20 cellular contexts compared by ENCODE assay signal in the genomic region with DNA sequence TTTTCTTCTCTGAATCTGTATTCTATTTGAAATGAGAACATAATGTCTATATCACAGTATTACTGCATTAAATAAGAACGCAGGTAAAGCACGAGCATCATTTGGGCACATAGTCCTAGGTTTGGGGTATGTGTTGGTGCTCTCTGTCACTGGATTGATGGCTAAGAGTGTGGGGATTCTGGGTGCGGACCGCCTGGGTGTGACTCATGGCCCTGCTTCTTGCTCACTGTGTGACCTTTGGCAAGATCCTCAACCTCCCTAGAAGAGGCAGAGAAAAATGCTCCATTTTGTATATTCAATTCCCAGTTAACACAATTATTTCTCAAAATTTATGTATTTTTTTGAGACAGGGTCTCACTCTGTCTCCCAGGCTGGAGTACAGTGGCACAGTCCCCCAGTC.
"Had no signal": no experiment of that assay in that cellular context is flagged by ENCODE, and none has a peak within 500 bp of the region (broad histone marks: within the 10 kb centered on the region; RNA-seq: fewer than 3 reads in every experiment).

No MANE protein-coding gene starts in this region.

- H3K36me3 ChIP-seq: lower lobe of right lung, spleen, thoracic aorta, upper lobe of left lung had no signal

- ATAC-seq: lower lobe of right lung, WTC11 had no signal

- H3K27me3 ChIP-seq: upper lobe of left lung had no signal

- DNase-seq: activated CD4-positive, alpha-beta T cell treated with anti-CD3 and anti-CD28 coated beads, Interleukin-2, amount 50 U/mL, for 4 hours; activated CD8-positive, alpha-beta memory T cell treated with anti-CD3 and anti-CD28 coated beads for 24 hours; activated CD8-positive, alpha-beta memory T cell treated with anti-CD3 and anti-CD28 coated beads, Interleukin-2, amount 50 U/mL, for 4 hours; activated naive CD4-positive, alpha-beta T cell; activated T-cell treated with anti-CD3 and anti-CD28 coated beads, Interleukin-2, amount 50 U/mL, for 24 hours; central memory CD4-positive, alpha-beta T cell; dermis blood vessel endothelial cell; effector memory CD4-positive, alpha-beta T cell; glutamatergic neuron; hypothalamus; lower lobe of right lung; naive B cell; nucleus accumbens; spleen; stimulated activated CD4-positive, alpha-beta T cell treated with anti-CD3 and anti-CD28 coated beads, Interleukin-4, amount 100 ng/mL, for 1 hour; stimulated activated naive CD4-positive, alpha-beta T cell; T-helper 1 cell; upper lobe of left lung had no signal

- H3K27ac ChIP-seq: lower lobe of right lung, spleen, upper lobe of left lung had no signal

- H3K4me3 ChIP-seq: lower lobe of right lung, spleen, thoracic aorta, upper lobe of left lung had no signal

- H3K9me3 ChIP-seq: lower lobe of right lung, spleen, thoracic aorta, upper lobe of left lung had no signal
